In genomic region chr15:80791004-80791403, GRCh38 we compare ENCODE assay signal across 21 cellular contexts. TPM values are rescaled to one million over a fixed set of nuclear protein-coding genes. Genes with fewer than 3 reads are reported as not detected.
DNase-seq lines count a peak whose midpoint lies in the region; ATAC-seq, FAIRE-seq and TF ChIP-seq lines count a peak whose summit lies in the region.
"Had no signal": no experiment of that assay in that cellular context is flagged by ENCODE, and none has a peak within 500 bp of the region (broad histone marks: within the 10 kb centered on the region; RNA-seq: fewer than 3 reads in every experiment).

No MANE protein-coding gene starts in this region.

- no peak for DNase-seq in K562 (ENCODE audit: extremely low read depth in 1 of 4, low spot score in 3 of 4)
- peak; percentile 68 for DNase-seq in epithelial cell of esophagus (ENCODE audit: low read depth)
- peak in 1 of 2 donors; percentile 45 for DNase-seq in foreskin keratinocyte
- DNase-seq in ureter (ENCODE audit: low spot score) = no peak
- DNase-seq in globus pallidus (ENCODE audit: low spot score) = no peak
- no peak for DNase-seq in kidney glomerular epithelial cell (lab: John Stamatoyannopoulos, UW)
- DNase-seq: C1 segment of cervical spinal cord; Calu3; CD4-positive, alpha-beta memory T cell; COR-L47; DMS53; DMS79 treated with DMSO at 0.1 percent for 48 hours; GF-D8; GOT3; HFFc6 had no signal

- TF ChIP-seq CTCF in K562 (IDR thresholded peaks at IDR 0.05 in 2 of 3, conservative IDR thresholded peaks at IDR 0.05 in 1 of 3; ENCODE audit: insufficient read depth in 2 of 3, low read depth in 1 of 3, low read length in 3 of 3) = no peak
- TF ChIP-seq CTCF in epithelial cell of esophagus (IDR thresholded peaks at IDR 0.05; ENCODE audit: insufficient read depth, low read depth, low read length, missing control alignments) = no peak
- no peak for TF ChIP-seq CTCF in foreskin keratinocyte (conservative IDR thresholded peaks at IDR 0.05)

- no peaks in the 10 kb centered on the region for H3K9me1 ChIP-seq in K562 (ENCODE audit: control insufficient read depth, insufficient read depth, low read length)

- no peak for ATAC-seq in K562
- ATAC-seq in foreskin keratinocyte = peak; percentile 63

- no peak for TF ChIP-seq EP300 in K562 (IDR thresholded peaks at IDR 0.05; ENCODE audit: low read length)

- no peaks in the 10 kb centered on the region for H4K20me1 ChIP-seq in K562 (replicated peaks; ENCODE audit: control insufficient read depth, insufficient read depth, low read length)

- 0% methylated on average over 1 of the region's 1 CpG for WGBS in K562 (ENCODE audit: insufficient coverage, low coverage, missing lambda C conversion rate)

- no peak for FAIRE-seq in K562 (lab: Jason Lieb, UNC)
- FAIRE-seq: GM12891, GM18507, H54 had no signal

- H3K4me1 ChIP-seq in K562 (replicated peaks in 1 of 2; ENCODE audit: control insufficient read depth in 2 of 2, insufficient read depth in 2 of 2, low read length in 2 of 2) (no peaks in the 10 kb centered on the region), foreskin keratinocyte (peaks cover 5% of the 10 kb centered on the region)
- H3K4me1 ChIP-seq: HAP-1 had no signal

- no peaks in the 10 kb centered on the region for H3K36me3 ChIP-seq in K562 (ENCODE audit: control insufficient read depth, insufficient read depth, low read length)
- H3K36me3 ChIP-seq: HAP-1 had no signal

- intact Hi-C loops in K562 (cut with micrococcal nuclease) = no loop called here

- no peak overlapping the region for H3K27ac ChIP-seq in K562 (ENCODE audit: extremely low read depth, low read depth, low read length)
- H3K27ac ChIP-seq in foreskin keratinocyte = no peak overlapping the region

- POLR2A ChIA-PET in K562 (lab: Yijun Ruan, JAX) = no interaction called here

- no peak overlapping the region for H3K4me2 ChIP-seq in K562 (ENCODE audit: insufficient read depth, low read length)

- in situ Hi-C loops in K562 (cut with MboI) = no loop called here

- H3K9ac ChIP-seq in K562 (ENCODE audit: insufficient read depth in 1 of 2, low read depth in 2 of 2, low read length in 2 of 2) = no peak overlapping the region

- CTCF ChIA-PET in K562 (lab: Yijun Ruan, JAX; ENCODE audit: low intra/inter-chr PET ratio) = interaction anchor here (0.7 kb wide), 1 partner anchor 55 kb away, joined by 3 read pairs; no protein-coding TSS in a partner anchor

- TF ChIP-seq RAD21 in K562 (CRISPR knock-in tag; conservative IDR thresholded peaks at IDR 0.05 in 1 of 2, IDR thresholded peaks at IDR 0.05 in 1 of 2) = no peak

- no peak for TF ChIP-seq POLR2A in K562 (conservative IDR thresholded peaks at IDR 0.05)

- no peaks in the 10 kb centered on the region for H3K79me2 ChIP-seq in K562 (ENCODE audit: control insufficient read depth, insufficient read depth, low read length)

- H3K4me3 ChIP-seq in K562 = no peak overlapping the region
- H3K4me3 ChIP-seq in epithelial cell of esophagus (ENCODE audit: low read length) = no peak overlapping the region
- H3K4me3 ChIP-seq: HAP-1 had no signal

- BruUV-seq in K562 (replicated peaks; lab: Mats Ljungman, UMichigan) = no TSS peak

- H3K27me3 ChIP-seq in K562 (ENCODE audit: control insufficient read depth in 2 of 2, insufficient read depth in 2 of 2, low read length in 2 of 2) = peaks cover 3 to 16% of the 10 kb centered on the region in 2 experiments; a peak in 3 of 5 replicates
- no peaks in the 10 kb centered on the region for H3K27me3 ChIP-seq in foreskin keratinocyte

- no peaks in the 10 kb centered on the region for H3K9me3 ChIP-seq in K562 (replicated peaks; ENCODE audit: control insufficient read depth, insufficient read depth, low read depth, low read length)

- no peak overlapping the region for H2AFZ ChIP-seq in K562 (ENCODE audit: low read depth, low read length)

TF ChIP-seq in K562, 482 proteins besides CTCF, POLR2A, EP300 and RAD21:
- peak; percentile 33; the same call in 1 of the 2 replicates for TF ChIP-seq ZNF316 (IDR thresholded peaks at IDR 0.05)
- TF ChIP-seq, protein P1, sequence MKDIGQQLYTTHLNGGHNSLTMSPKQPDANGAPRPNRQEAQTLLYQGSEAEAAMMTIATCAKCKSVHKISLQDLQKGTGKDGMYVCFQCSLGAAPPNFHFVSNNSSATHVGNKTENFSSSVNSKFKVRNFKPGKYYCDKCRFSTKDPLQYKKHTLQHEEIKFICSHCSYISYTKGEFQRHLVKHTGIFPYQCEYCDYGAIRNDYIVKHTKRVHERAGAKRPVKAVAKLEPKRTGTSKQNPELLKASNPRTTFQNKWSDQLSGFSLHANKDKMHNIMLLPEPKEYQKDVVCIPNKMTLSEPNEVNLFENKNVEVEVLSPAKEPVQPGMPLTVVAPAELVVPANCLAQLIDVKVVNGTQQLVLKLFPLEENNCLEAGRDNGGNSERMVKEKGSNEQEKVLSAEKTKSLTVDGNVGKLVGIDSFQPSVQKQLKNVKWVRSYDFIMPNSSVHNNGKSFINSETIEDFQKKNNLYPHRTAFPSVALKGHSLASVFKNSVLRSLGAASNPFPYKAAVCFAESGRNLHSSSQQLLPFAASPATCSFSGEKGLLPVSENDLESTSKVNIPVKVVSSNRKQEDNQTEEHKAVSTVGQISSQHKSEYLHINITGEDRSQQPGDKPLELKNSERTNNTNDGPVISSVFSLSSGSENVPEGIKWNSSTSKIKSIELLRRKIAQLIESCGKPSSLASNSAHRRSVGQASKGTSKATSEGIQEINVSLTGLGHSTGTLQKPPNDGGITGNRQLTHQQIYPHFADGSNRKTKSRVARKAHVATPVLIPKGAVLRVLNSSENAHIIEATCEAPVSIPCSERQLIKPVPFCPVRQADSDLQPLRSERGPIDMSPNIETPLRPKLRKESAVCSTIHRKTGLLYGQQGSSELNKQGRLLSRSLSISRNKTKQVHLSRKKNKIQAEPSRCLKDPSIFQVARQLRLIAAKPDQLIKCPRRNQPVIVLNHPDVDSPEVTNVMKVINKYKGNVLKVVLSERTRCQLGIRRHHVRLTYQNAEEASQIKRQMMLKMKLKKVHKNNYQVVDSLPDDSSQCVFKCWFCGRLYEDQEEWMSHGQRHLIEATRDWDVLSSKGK (CRISPR knock-in tag; IDR thresholded peaks at IDR 0.05) = no peak
- no peak for TF ChIP-seq TCF3 (CRISPR knock-in tag; IDR thresholded peaks at IDR 0.05)
- TF ChIP-seq ZNF699 (CRISPR knock-in tag; IDR thresholded peaks at IDR 0.05; ENCODE audit: insufficient replicate concordance) = no peak
- TF ChIP-seq SMC3 (conservative IDR thresholded peaks at IDR 0.05; ENCODE audit: insufficient read depth, low read depth, low read length) = no peak
- no peak for TF ChIP-seq BMI1 (IDR thresholded peaks at IDR 0.05; ENCODE audit: low read length)
- TF ChIP-seq MYBL2 (IDR thresholded peaks at IDR 0.05; ENCODE audit: low read depth) = no peak
- no peak for TF ChIP-seq MYBL2 (CRISPR knock-in tag; IDR thresholded peaks at IDR 0.05; ENCODE audit: borderline replicate concordance)

RNA-seq across cellular contexts. Expression of gene CEMIP, which starts 11.8 kb away (rescaled TPM):
- total RNA-seq in K562 (2011; cell fraction: chromatin; rRNA removed; ENCODE audit: low replicate concordance) = not detected in 2 replicates
- not detected in 2 replicates for total RNA-seq in K562 (2011; cell fraction: nucleolus; rRNA removed)
- not detected in 2 replicates for total RNA-seq in K562 (2011; cell fraction: nucleoplasm; rRNA removed)
- total RNA-seq in K562 (2014; rRNA removed) = not detected in 2 replicates
- not detected in 2 replicates for total RNA-seq in K562 (2014; rRNA removed; fragmentation: Illumina TruSeq; extraction: Trizol)
- total RNA-seq in K562 (2015; rRNA removed; fragmentation: Illumina TruSeq; extraction: Trizol) = not detected in 2 replicates
- 0.33 and 0.36 TPM in 2 replicates for total RNA-seq in K562 (2021)
- polyA plus RNA-seq in K562 (2011; rRNA removed) = not detected in 2 replicates
- polyA plus RNA-seq in K562 (2011; cell fraction: cytosol; rRNA removed) = not detected in 2 replicates
- 0.01 TPM in 1 of 2 replicates, not detected in the other for polyA plus RNA-seq in K562 (2011; cell fraction: nucleus; rRNA removed)
- polyA plus RNA-seq in K562 (2012) = 0.46 and 0.97 TPM in 2 replicates
- not detected in 2 replicates for polyA plus RNA-seq in K562 (2014; fragmentation: Illumina TruSeq; extraction: Trizol)
- polyA plus RNA-seq in K562 (2014; fragmentation: Nextera tagmentation; extraction: Ambion mirVana) = not detected
- not detected in 2 replicates for polyA plus RNA-seq in K562 (2014; rRNA removed)
- polyA minus RNA-seq in K562 (2011; rRNA and poly(A)+ RNA removed) = not detected in 2 replicates
- not detected in 2 replicates for polyA minus RNA-seq in K562 (2011; cell fraction: cytosol; rRNA and poly(A)+ RNA removed)
- polyA minus RNA-seq in K562 (2011; cell fraction: nucleus; rRNA and poly(A)+ RNA removed) = not detected in 2 replicates
- total RNA-seq in foreskin keratinocyte = 0.71 and 1.2 TPM in 2 replicates
- 0.22 and 0.49 TPM in 2 replicates for polyA plus RNA-seq in foreskin keratinocyte
- 0.23 TPM for total RNA-seq in ureter
- total RNA-seq: A673, G401 had no signal
